Comparison of ENCODE assay signal across 18 cellular contexts in the genomic region with DNA sequence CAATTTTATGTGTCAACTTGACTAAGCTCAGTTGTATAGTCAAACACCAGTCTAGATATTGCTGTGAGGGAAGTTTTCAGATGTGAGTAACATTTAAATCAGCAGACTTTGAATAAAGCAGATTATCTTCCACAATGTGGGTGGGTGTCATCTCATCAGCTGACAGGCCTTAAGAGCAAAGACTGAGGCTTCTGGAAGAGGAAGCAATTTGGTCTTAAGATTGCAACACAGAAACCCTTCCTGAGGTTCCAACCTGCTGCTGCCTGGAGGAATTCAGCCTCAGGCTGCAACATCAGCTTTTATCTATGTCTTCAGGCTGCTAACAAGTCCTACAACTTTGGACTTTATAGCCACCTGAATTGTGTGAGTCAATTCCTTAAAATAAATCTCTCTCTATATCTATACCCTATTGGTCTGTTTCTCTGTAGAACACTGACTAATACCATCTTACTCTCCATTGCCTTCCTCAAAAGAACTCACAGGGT.
DNase-seq lines count a peak whose midpoint lies in the region; ATAC-seq and TF ChIP-seq lines count a peak whose summit lies in the region.
"Had no signal": no experiment of that assay in that cellular context is flagged by ENCODE, and none has a peak within 500 bp of the region (broad histone marks: within the 10 kb centered on the region; RNA-seq: fewer than 3 reads in every experiment).

No MANE protein-coding gene starts in this region.

- H3F3A ChIP-seq in PC-3 (ENCODE audit: low read length, unreplicated experiment): no peaks in the 10 kb centered on the region

- H3K27ac ChIP-seq in PC-3 (ENCODE audit: low read length) (no peak overlapping the region), foreskin keratinocyte (no peak overlapping the region)
- H3K27ac ChIP-seq: left lung had no signal

- H3K4me1 Mint-ChIP-seq in natural killer cell treated with Interleukin-12 subunit alpha and Interleukin-12 subunit beta and Interleukin-15 and Interleukin-18, amount 100 ng/mL, for 72 hours (ENCODE audit: low read depth in 2 of 2): peaks cover 0 to 25% of the 10 kb centered on the region in 2 donors
- H3K4me1 Mint-ChIP-seq: central memory CD8-positive, alpha-beta T cell had no signal

- H3K36me3 Mint-ChIP-seq in natural killer cell treated with Interleukin-12 subunit alpha and Interleukin-12 subunit beta and Interleukin-15 and Interleukin-18, amount 100 ng/mL, for 72 hours: no peaks in the 10 kb centered on the region

- H3K36me3 ChIP-seq in PC-3 (ENCODE audit: low read depth, low read length): no peaks in the 10 kb centered on the region
- H3K36me3 ChIP-seq: HAP-1, left lung had no signal

- CTCF ChIA-PET in PC-3 (lab: Charles Lee): no interaction called here

- no peaks in the 10 kb centered on the region for H3K4me1 ChIP-seq in PC-3 (ENCODE audit: insufficient read depth, low read length)
- peaks cover 22% of the 10 kb centered on the region for H3K4me1 ChIP-seq in foreskin keratinocyte
- H3K4me1 ChIP-seq: HAP-1 had no signal

- H3K4me3 Mint-ChIP-seq in natural killer cell treated with Interleukin-12 subunit alpha and Interleukin-12 subunit beta and Interleukin-15 and Interleukin-18, amount 100 ng/mL, for 72 hours: no peak overlapping the region
- H3K4me3 Mint-ChIP-seq: activated T-cell treated with anti-CD3 and anti-CD28 coated beads, Interleukin-2, amount 50 U/mL, for 24 hours; central memory CD8-positive, alpha-beta T cell; effector memory CD8-positive, alpha-beta T cell; T-helper 2 cell treated with Interferon-gamma antibody and Interleukin-4, amounts not matched to agents 5 μg/mL and 100 μg/mL, for 36 hours had no signal

- ATAC-seq in GM18867 (IDR thresholded peaks at IDR 0.05; ENCODE audit: unreplicated experiment) (peak; percentile 51), PC-3 (no peak), foreskin keratinocyte (peak; percentile 94), GM21576 (IDR thresholded peaks at IDR 0.05; ENCODE audit: unreplicated experiment) (no peak), HG03469 (IDR thresholded peaks at IDR 0.05; ENCODE audit: unreplicated experiment) (no peak)
- no peak for ATAC-seq in natural killer cell treated with Interleukin-12 subunit alpha and Interleukin-12 subunit beta and Interleukin-15 and Interleukin-18, amount 100 ng/mL, for 72 hours
- ATAC-seq: effector memory CD8-positive, alpha-beta T cell; left lung had no signal

- no peaks in the 10 kb centered on the region for H3K9me2 ChIP-seq in PC-3 (replicated peaks; ENCODE audit: low read length)

- TF ChIP-seq CTCF in PC-3 (conservative IDR thresholded peaks at IDR 0.05; ENCODE audit: low read depth, low read length) (no peak), foreskin keratinocyte (conservative IDR thresholded peaks at IDR 0.05) (no peak)

- no peaks in the 10 kb centered on the region for H4K20me1 ChIP-seq in PC-3 (ENCODE audit: low read length)

- no peak overlapping the region for H3K4me3 ChIP-seq in PC-3 (ENCODE audit: low read length)
- H3K4me3 ChIP-seq: HAP-1, left lung had no signal

- peaks cover 2% of the 10 kb centered on the region for H3K9me3 Mint-ChIP-seq in natural killer cell treated with Interleukin-12 subunit alpha and Interleukin-12 subunit beta and Interleukin-15 and Interleukin-18, amount 100 ng/mL, for 72 hours
- H3K9me3 Mint-ChIP-seq: activated T-cell treated with anti-CD3 and anti-CD28 coated beads, Interleukin-2, amount 50 U/mL, for 24 hours; central memory CD8-positive, alpha-beta T cell; effector memory CD8-positive, alpha-beta T cell; T-helper 2 cell treated with Interferon-gamma antibody and Interleukin-4, amounts not matched to agents 5 μg/mL and 100 μg/mL, for 36 hours had no signal

- no peak overlapping the region for H3K9ac ChIP-seq in PC-3 (ENCODE audit: low read length)

- no peaks in the 10 kb centered on the region for H3K9me3 ChIP-seq in PC-3 (ENCODE audit: low read length)
- H3K9me3 ChIP-seq: HAP-1, left lung had no signal

- intact Hi-C loops in PC-3 (cut with micrococcal nuclease): no loop called here

- peaks cover 12 to 46% of the 10 kb centered on the region in 2 donors for H3K27me3 Mint-ChIP-seq in natural killer cell treated with Interleukin-12 subunit alpha and Interleukin-12 subunit beta and Interleukin-15 and Interleukin-18, amount 100 ng/mL, for 72 hours

- H3K27me3 ChIP-seq in PC-3 (ENCODE audit: low read length): peaks cover 20% of the 10 kb centered on the region
- no peaks in the 10 kb centered on the region for H3K27me3 ChIP-seq in foreskin keratinocyte

- H3K4me2 ChIP-seq in PC-3 (ENCODE audit: low read length): no peak overlapping the region

- no peak overlapping the region for H3K27ac Mint-ChIP-seq in natural killer cell treated with Interleukin-12 subunit alpha and Interleukin-12 subunit beta and Interleukin-15 and Interleukin-18, amount 100 ng/mL, for 72 hours
- H3K27ac Mint-ChIP-seq: activated T-cell treated with anti-CD3 and anti-CD28 coated beads, Interleukin-2, amount 50 U/mL, for 24 hours; effector memory CD8-positive, alpha-beta T cell; T-helper 2 cell treated with Interferon-gamma antibody and Interleukin-4, amounts not matched to agents 5 μg/mL and 100 μg/mL, for 36 hours had no signal

- no TSS peak for BruUV-seq in PC-3 (replicated peaks; lab: Mats Ljungman, UMichigan)

- POLR2A ChIA-PET in PC-3 (lab: Charles Lee; ENCODE audit: unreplicated experiment): no interaction called here

- DNase-seq in AML-193 (lab: John Stamatoyannopoulos, UW): peak; percentile 52 to 61
- DNase-seq in PC-3: peak; percentile 53
- DNase-seq in foreskin keratinocyte: peak; percentile 98 to 99
- DNase-seq in natural killer cell treated with Interleukin-12 subunit alpha and Interleukin-12 subunit beta and Interleukin-15 and Interleukin-18, amount 100 ng/mL, for 72 hours (ENCODE audit: low spot score): no peak
- DNase-seq in activated CD4-positive, alpha-beta T cell treated with anti-CD3 and anti-CD28 coated beads, Interleukin-2, amount 50 U/mL, for 48 hours: no peak
- DNase-seq: activated T-cell treated with anti-CD3 and anti-CD28 coated beads, Interleukin-2, amount 50 U/mL, for 24 hours; Calu3; effector memory CD8-positive, alpha-beta T cell; left lung; NCI-H1092; Right ventricle myocardium superior; stimulated activated CD4-positive, alpha-beta T cell treated with anti-CD3 and anti-CD28 coated beads, Interleukin-2, amount 100 ng/mL, for 48 hours had no signal

- no peaks in the 10 kb centered on the region for H3K79me2 ChIP-seq in PC-3 (ENCODE audit: low read length)

- no peak overlapping the region for H2AFZ ChIP-seq in PC-3 (ENCODE audit: low read length)

Comparison
In these comparisons a context has a peak if more than half of its experiments do, and no peak if none do; other contexts are left out.
1. DNase-seq: peak in AML-193 (2 of 2), PC-3 (single experiment) and foreskin keratinocyte (2 of 2); none in natural killer cell treated with Interleukin-12 subunit alpha and Interleukin-12 subunit beta and Interleukin-15 and Interleukin-18, amount 100 ng/mL, for 72 hours (single experiment) and activated CD4-positive, alpha-beta T cell treated with anti-CD3 and anti-CD28 coated beads, Interleukin-2, amount 50 U/mL, for 48 hours (0 of 2).
2. ATAC-seq: peak in GM18867 (single experiment) and foreskin keratinocyte (single experiment); none in PC-3 (single experiment), natural killer cell treated with Interleukin-12 subunit alpha and Interleukin-12 subunit beta and Interleukin-15 and Interleukin-18, amount 100 ng/mL, for 72 hours (0 of 2), GM21576 (single experiment) and HG03469 (single experiment).